In the genomic region with DNA sequence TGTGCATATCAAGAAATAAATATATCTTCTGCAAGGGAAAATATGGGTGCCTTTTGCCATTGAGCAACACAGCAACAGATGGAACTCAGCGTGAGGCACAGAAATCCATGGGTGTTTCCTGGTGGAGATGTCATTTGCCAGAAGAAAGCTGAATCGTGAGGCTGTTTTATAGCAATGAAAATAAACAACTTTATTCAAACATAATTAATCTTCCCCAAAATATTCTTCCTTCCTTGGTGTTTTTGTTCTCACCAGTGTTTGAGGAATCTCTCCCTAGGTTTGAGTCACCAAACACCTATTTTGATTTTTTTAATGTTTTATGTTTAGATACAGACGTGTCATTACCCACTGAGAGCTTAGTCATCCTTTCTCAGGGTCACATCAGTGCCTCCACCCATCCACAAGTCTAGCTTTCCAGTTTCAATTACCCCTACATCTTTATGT, we compare ENCODE assay signal across 14 cellular contexts.
A peak's percentile ranks its signal among the peaks of the same experiment; 100 is the strongest.
DNase-seq lines count a peak whose midpoint lies in the region; ATAC-seq and TF ChIP-seq lines count a peak whose summit lies in the region.
"Had no signal": no experiment of that assay in that cellular context is flagged by ENCODE, and none has a peak within 500 bp of the region (broad histone marks: within the 10 kb centered on the region; RNA-seq: fewer than 3 reads in every experiment).

No MANE protein-coding gene starts in this region.

- intact Hi-C loops in PC-3 (cut with micrococcal nuclease), result loop anchor here (10.0 kb wide), 1 partner anchor 93 kb away; no protein-coding TSS in a partner anchor
- intact Hi-C loops in Calu3 (cut with micrococcal nuclease; ENCODE audit: unreplicated experiment), result no loop called here

- H3K4me2 ChIP-seq in PC-3 (ENCODE audit: low read length), result peak overlapping the region; percentile 48

- no peaks in the 10 kb centered on the region for H3F3A ChIP-seq in PC-3 (ENCODE audit: low read length, unreplicated experiment)

- H3K36me3 ChIP-seq in PC-3 (ENCODE audit: low read depth, low read length), result no peaks in the 10 kb centered on the region
- H3K36me3 ChIP-seq: neutrophil, SJCRH30 had no signal

- ATAC-seq in PC-3 (peak; percentile 38), GM21367 (IDR thresholded peaks at IDR 0.05; ENCODE audit: unreplicated experiment) (no peak), GM18867 (IDR thresholded peaks at IDR 0.05; ENCODE audit: unreplicated experiment) (no peak)

- H3K27me3 ChIP-seq in PC-3 (ENCODE audit: low read length), result no peaks in the 10 kb centered on the region
- H3K27me3 ChIP-seq: neutrophil, SJCRH30 had no signal

- CTCF ChIA-PET in PC-3 (lab: Charles Lee), result no interaction called here
- CTCF ChIA-PET in Calu3 (lab: Charles Lee), result interaction anchor here (0.6 kb wide), 1 partner anchor 18 kb away, joined by 5 read pairs; no protein-coding TSS in a partner anchor

- no peak overlapping the region for H3K27ac Mint-ChIP-seq in Calu3 (ENCODE audit: unreplicated experiment)

- H3K4me3 ChIP-seq in PC-3 (ENCODE audit: low read length), result no peak overlapping the region
- H3K4me3 ChIP-seq: SJCRH30 had no signal

- H3K36me3 Mint-ChIP-seq in Calu3 (ENCODE audit: insufficient read depth, unreplicated experiment), result no peaks in the 10 kb centered on the region

- peaks cover 4% of the 10 kb centered on the region for H3K9me3 Mint-ChIP-seq in Calu3 (ENCODE audit: low read depth, unreplicated experiment)

- H3K4me1 Mint-ChIP-seq in Calu3 (ENCODE audit: low read depth, unreplicated experiment), result no peaks in the 10 kb centered on the region

- peak overlapping the region; percentile 85 for H3K27ac ChIP-seq in PC-3 (ENCODE audit: low read length)
- H3K27ac ChIP-seq: neutrophil, SJCRH30 had no signal

- H4K20me1 ChIP-seq in PC-3 (ENCODE audit: low read length), result no peaks in the 10 kb centered on the region

- H3K9ac ChIP-seq in PC-3 (ENCODE audit: low read length), result peak overlapping the region; percentile 65

- no peak for TF ChIP-seq CTCF in PC-3 (conservative IDR thresholded peaks at IDR 0.05; ENCODE audit: low read depth, low read length)
- no peak for TF ChIP-seq CTCF in Calu3 (IDR thresholded peaks at IDR 0.05; ENCODE audit: unreplicated experiment)

- H3K79me2 ChIP-seq in PC-3 (ENCODE audit: low read length), result no peaks in the 10 kb centered on the region

- no peak overlapping the region for H2AFZ ChIP-seq in PC-3 (ENCODE audit: low read length)

- no peak overlapping the region for H3K4me3 Mint-ChIP-seq in Calu3 (ENCODE audit: low read depth, unreplicated experiment)

- H3K9me3 ChIP-seq in PC-3 (ENCODE audit: low read length), result no peaks in the 10 kb centered on the region
- H3K9me3 ChIP-seq: neutrophil had no signal

- no peaks in the 10 kb centered on the region for H3K27me3 Mint-ChIP-seq in Calu3 (ENCODE audit: unreplicated experiment)

- POLR2A ChIA-PET in PC-3 (lab: Charles Lee; ENCODE audit: unreplicated experiment), result no interaction called here

- peak; percentile 17 for DNase-seq in NCI-H82 (lab: John Stamatoyannopoulos, UW)
- no peak for DNase-seq in NCI-H82 treated with DMSO at 0.1 percent for 48 hours (lab: John Stamatoyannopoulos, UW; ENCODE audit: unreplicated experiment)
- DNase-seq in PC-3, result peak; percentile 53
- peak; percentile 49 for DNase-seq in fibroblast of peridontal ligament (ENCODE audit: extremely low read depth)
- peak; percentile 61 for DNase-seq in smooth muscle cell of the brain vasculature (ENCODE audit: low read depth, low spot score)
- DNase-seq in Calu3, result no peak
- DNase-seq: activated CD4-positive, alpha-beta T cell treated with anti-CD3 and anti-CD28 coated beads for 48 hours; activated naive CD4-positive, alpha-beta T cell treated with Interleukin-2 at 50 U/mL for 16 hours; effector CD4-positive, alpha-beta T cell; NCI-H1436; SJCRH30 had no signal

- no peaks in the 10 kb centered on the region for H3K9me2 ChIP-seq in PC-3 (replicated peaks; ENCODE audit: low read length)

- BruUV-seq in PC-3 (replicated peaks; lab: Mats Ljungman, UMichigan), result no TSS peak
- no TSS peak for BruUV-seq in Calu3 (replicated peaks; lab: Mats Ljungman, UMichigan)

- H3K4me1 ChIP-seq in PC-3 (ENCODE audit: insufficient read depth, low read length), result peaks cover 16% of the 10 kb centered on the region

Comparison
In these comparisons a context has a peak if more than half of its experiments do, and no peak if none do; other contexts are left out.
1. DNase-seq: peak in NCI-H82 (single experiment), PC-3 (single experiment), fibroblast of peridontal ligament (single experiment) and smooth muscle cell of the brain vasculature (single experiment); none in NCI-H82 treated with DMSO at 0.1 percent for 48 hours (single experiment) and Calu3 (single experiment).